In the genomic region with DNA sequence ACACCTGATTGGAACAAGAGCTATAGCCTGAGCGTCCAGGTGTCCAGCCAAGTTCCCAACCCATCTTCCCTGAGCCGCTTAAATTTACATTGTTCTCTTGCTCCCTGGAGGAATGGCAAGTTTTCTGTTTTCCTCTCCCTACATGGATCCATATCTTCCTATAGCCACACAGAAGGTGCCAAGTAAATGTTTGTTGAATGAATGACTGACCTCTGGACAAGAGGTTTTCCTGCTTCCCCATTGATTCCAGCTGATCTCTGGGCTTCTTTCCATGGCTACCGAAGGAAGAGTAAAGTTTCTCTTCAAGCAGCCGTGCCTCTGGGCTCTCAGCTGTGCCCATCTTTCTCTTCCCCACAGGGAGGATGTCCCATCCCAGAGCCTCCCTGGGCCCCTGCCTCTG, we compare ENCODE assay signal across 25 cellular contexts.
DNase-seq lines count a peak whose midpoint lies in the region; ATAC-seq and TF ChIP-seq lines count a peak whose summit lies in the region.
"Had no signal": no experiment of that assay in that cellular context is flagged by ENCODE, and none has a peak within 500 bp of the region (broad histone marks: within the 10 kb centered on the region; RNA-seq: fewer than 3 reads in every experiment).

No MANE protein-coding gene starts in this region.

- peaks cover 53% of the 10 kb centered on the region for H3K36me3 ChIP-seq in cardiac muscle cell
- H3K36me3 ChIP-seq: HAP-1 had no signal

- peak overlapping the region in 1 of 2 donors; percentile 44 for H3K27ac Mint-ChIP-seq in natural killer cell treated with Interleukin-12 subunit alpha and Interleukin-12 subunit beta and Interleukin-15 and Interleukin-18, amount 100 ng/mL, for 72 hours
- H3K27ac Mint-ChIP-seq in type B pancreatic cell (peak overlapping the region; percentile 22), CD14-positive monocyte (no peak overlapping the region)
- H3K27ac Mint-ChIP-seq in stimulated activated naive B cell treated with anti-CD40 and anti-IgM and Interleukin-4, amounts not matched to agents 10 μg/mL and 1 μg/mL and 100 μg/mL, for 72 hours = no peak overlapping the region
- H3K27ac Mint-ChIP-seq: activated T-cell treated with anti-CD3 and anti-CD28 coated beads, Interleukin-2, amount 50 U/mL, for 24 hours had no signal

- peaks cover 14% of the 10 kb centered on the region for H3K4me1 ChIP-seq in cardiac muscle cell (ENCODE audit: low read depth)
- H3K4me1 ChIP-seq: HAP-1, parathyroid adenoma had no signal

- peaks cover 6% of the 10 kb centered on the region in 2 donors for H3K27me3 Mint-ChIP-seq in natural killer cell treated with Interleukin-12 subunit alpha and Interleukin-12 subunit beta and Interleukin-15 and Interleukin-18, amount 100 ng/mL, for 72 hours
- H3K27me3 Mint-ChIP-seq in type B pancreatic cell (no peaks in the 10 kb centered on the region), CD14-positive monocyte (ENCODE audit: low read depth in 3 of 3) (no peaks in the 10 kb centered on the region)
- H3K27me3 Mint-ChIP-seq in stimulated activated naive B cell treated with anti-CD40 and anti-IgM and Interleukin-4, amounts not matched to agents 10 μg/mL and 1 μg/mL and 100 μg/mL, for 72 hours = peaks cover 29 to 45% of the 10 kb centered on the region in 2 donors
- H3K27me3 Mint-ChIP-seq: activated T-cell treated with anti-CD3 and anti-CD28 coated beads, Interleukin-2, amount 50 U/mL, for 24 hours had no signal

- H3K27ac ChIP-seq in cardiac muscle cell (peak overlapping the region; percentile 81), angular gyrus (ENCODE audit: low read depth, low read length) (peak overlapping the region; percentile 22)
- H3K27ac ChIP-seq: epithelial cell of prostate, parathyroid adenoma had no signal

- no peaks in the 10 kb centered on the region for H3K27me3 ChIP-seq in cardiac muscle cell
- H3K27me3 ChIP-seq: hepatocyte, left lung, thyroid gland had no signal

- ATAC-seq in Right ventricle myocardium inferior = no peak
- ATAC-seq in natural killer cell treated with Interleukin-12 subunit alpha and Interleukin-12 subunit beta and Interleukin-15 and Interleukin-18, amount 100 ng/mL, for 72 hours = no peak
- no peak for ATAC-seq in stimulated activated naive B cell treated with anti-CD40 and anti-IgM and Interleukin-4, amounts not matched to agents 10 μg/mL and 1 μg/mL and 100 μg/mL, for 72 hours (replicated peaks)
- ATAC-seq: A549, left lung had no signal

- TF ChIP-seq CTCF in cardiac muscle cell (IDR thresholded peaks at IDR 0.05; ENCODE audit: low read depth, low read length) (no peak), type B pancreatic cell (conservative IDR thresholded peaks at IDR 0.05) (no peak), CD14-positive monocyte (IDR thresholded peaks at IDR 0.05) (no peak), GM13976 (IDR thresholded peaks at IDR 0.05; ENCODE audit: borderline replicate concordance, control extremely low read depth, extremely low read depth, insufficient read depth, missing control alignments) (no peak)

- intact Hi-C loops in Right ventricle myocardium inferior (cut with DNase I) = no loop called here
- intact Hi-C loops in CD14-positive monocyte (cut with micrococcal nuclease) = no loop called here

- DNase-seq in cardiac muscle cell (ENCODE audit: low read depth in 1 of 2, low spot score in 1 of 2) (no peak), Right ventricle myocardium inferior (ENCODE audit: missing footprints) (no peak), type B pancreatic cell (ENCODE audit: extremely low spot score, unreplicated experiment) (no peak), CD14-positive monocyte (ENCODE audit: low spot score) (no peak), GM13976 (ENCODE audit: low spot score) (no peak)
- DNase-seq in natural killer cell treated with Interleukin-12 subunit alpha and Interleukin-12 subunit beta and Interleukin-15 and Interleukin-18, amount 100 ng/mL, for 72 hours (ENCODE audit: low spot score) = no peak
- no peak for DNase-seq in stimulated activated naive B cell treated with anti-CD40 and anti-IgM and Interleukin-4, amounts not matched to agents 10 μg/mL and 1 μg/mL and 100 μg/mL, for 72 hours
- DNase-seq: activated naive CD4-positive, alpha-beta T cell treated with Interleukin-2 at 50 U/mL for 16 hours; activated T-cell treated with anti-CD3 and anti-CD28 coated beads, Interleukin-2, amount 50 U/mL, for 24 hours; anterior cingulate cortex; left lung; midbrain; NCI-H1436 treated with DMSO at 0.1 percent for 48 hours; NCI-H524 treated with DMSO at 0.1 percent for 48 hours; SK-N-SH; stimulated activated CD4-positive, alpha-beta T cell treated with anti-CD3 and anti-CD28 coated beads, Interleukin-1b, Interleukin-23, amount 100 ng/mL, for 48 hours; T1000; thyroid gland had no signal

- H3K9me3 ChIP-seq in cardiac muscle cell (ENCODE audit: low read depth) = no peaks in the 10 kb centered on the region
- H3K9me3 ChIP-seq: A549, HAP-1, left lung, SK-N-SH, thyroid gland had no signal

- no peak overlapping the region for H3K4me3 ChIP-seq in cardiac muscle cell
- H3K4me3 ChIP-seq: A549, HAP-1, hepatocyte, left lung, thyroid gland had no signal

- H3K4me1 Mint-ChIP-seq in natural killer cell treated with Interleukin-12 subunit alpha and Interleukin-12 subunit beta and Interleukin-15 and Interleukin-18, amount 100 ng/mL, for 72 hours (ENCODE audit: low read depth in 2 of 2) = peaks cover 42 to 60% of the 10 kb centered on the region in 2 donors
- peaks cover 42% of the 10 kb centered on the region for H3K4me1 Mint-ChIP-seq in type B pancreatic cell (ENCODE audit: unreplicated experiment)
- peaks cover 7 to 14% of the 10 kb centered on the region in 2 donors for H3K4me1 Mint-ChIP-seq in stimulated activated naive B cell treated with anti-CD40 and anti-IgM and Interleukin-4, amounts not matched to agents 10 μg/mL and 1 μg/mL and 100 μg/mL, for 72 hours
- H3K4me1 Mint-ChIP-seq in CD14-positive monocyte = peaks cover 35% of the 10 kb centered on the region

- peaks cover 10% of the 10 kb centered on the region for H3K36me3 Mint-ChIP-seq in natural killer cell treated with Interleukin-12 subunit alpha and Interleukin-12 subunit beta and Interleukin-15 and Interleukin-18, amount 100 ng/mL, for 72 hours
- H3K36me3 Mint-ChIP-seq in type B pancreatic cell = peaks cover 3% of the 10 kb centered on the region
- no peaks in the 10 kb centered on the region for H3K36me3 Mint-ChIP-seq in stimulated activated naive B cell treated with anti-CD40 and anti-IgM and Interleukin-4, amounts not matched to agents 10 μg/mL and 1 μg/mL and 100 μg/mL, for 72 hours
- H3K36me3 Mint-ChIP-seq in CD14-positive monocyte = peaks cover 94 to 100% of the 10 kb centered on the region in 2 donors

- H3K4me3 Mint-ChIP-seq in natural killer cell treated with Interleukin-12 subunit alpha and Interleukin-12 subunit beta and Interleukin-15 and Interleukin-18, amount 100 ng/mL, for 72 hours = peak overlapping the region; percentile 23
- H3K4me3 Mint-ChIP-seq in type B pancreatic cell (no peak overlapping the region), CD14-positive monocyte (no peak overlapping the region)
- H3K4me3 Mint-ChIP-seq in stimulated activated naive B cell treated with anti-CD40 and anti-IgM and Interleukin-4, amounts not matched to agents 10 μg/mL and 1 μg/mL and 100 μg/mL, for 72 hours = no peak overlapping the region
- H3K4me3 Mint-ChIP-seq: activated T-cell treated with anti-CD3 and anti-CD28 coated beads, Interleukin-2, amount 50 U/mL, for 24 hours; nephron had no signal

- no peaks in the 10 kb centered on the region for H3K9me3 Mint-ChIP-seq in natural killer cell treated with Interleukin-12 subunit alpha and Interleukin-12 subunit beta and Interleukin-15 and Interleukin-18, amount 100 ng/mL, for 72 hours
- H3K9me3 Mint-ChIP-seq in type B pancreatic cell (no peaks in the 10 kb centered on the region), CD14-positive monocyte (peaks cover 0 to 4% (median 0%) of the 10 kb centered on the region in 7 donors)
- no peaks in the 10 kb centered on the region for H3K9me3 Mint-ChIP-seq in stimulated activated naive B cell treated with anti-CD40 and anti-IgM and Interleukin-4, amounts not matched to agents 10 μg/mL and 1 μg/mL and 100 μg/mL, for 72 hours
- H3K9me3 Mint-ChIP-seq: activated T-cell treated with anti-CD3 and anti-CD28 coated beads, Interleukin-2, amount 50 U/mL, for 24 hours; nephron had no signal

- in situ Hi-C loops in GM13976 (cut with MboI; ENCODE audit: low sequenced_read_pairs, unreplicated experiment) = no loop called here
